In genomic region chr12:108196921-108197320, GRCh38 we compare ENCODE assay signal across 9 cellular contexts.
"Had no signal": no experiment of that assay in that cellular context is flagged by ENCODE, and none has a peak within 500 bp of the region (broad histone marks: within the 10 kb centered on the region; RNA-seq: fewer than 3 reads in every experiment).

No MANE protein-coding gene starts in this region.

- H3K9me3 ChIP-seq: HAP-1 had no signal

- DNase-seq: GM23248, GOT3, H7, HFFc6, KG1 had no signal

- H2AFZ ChIP-seq: GM23248 had no signal

- FAIRE-seq: HepG2 had no signal

- H3K27ac ChIP-seq: GM23248, HL-60 had no signal

- H3K4me3 ChIP-seq: GM23248, HAP-1 had no signal

- H3K9ac ChIP-seq: GM23248 had no signal

- H3K4me1 ChIP-seq: HAP-1 had no signal

- ATAC-seq: HCT116, HepG2 had no signal

- H3K36me3 ChIP-seq: HAP-1 had no signal
